Comparison of ENCODE assay signal across 14 cellular contexts in the genomic region with DNA sequence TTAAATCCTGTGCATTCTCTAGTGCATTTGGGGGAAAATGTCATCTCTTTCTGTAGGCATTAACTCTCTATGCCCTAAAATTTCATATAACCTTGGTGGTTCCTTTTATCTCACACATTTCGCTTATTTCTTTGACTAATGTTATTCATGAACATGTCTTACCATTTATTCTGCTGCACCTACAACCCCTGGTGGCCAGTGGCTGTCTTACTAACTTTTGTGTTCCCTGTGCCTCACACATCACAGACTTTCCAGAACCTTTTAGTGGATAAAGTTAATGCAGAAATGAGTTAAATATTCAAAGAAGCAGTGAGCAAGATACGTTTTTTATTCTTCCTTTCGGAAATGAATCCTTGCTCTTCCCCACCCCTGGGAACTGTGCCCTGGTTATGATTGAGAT.
A peak's percentile ranks its signal among the peaks of the same experiment; 100 is the strongest.
DNase-seq lines count a peak whose midpoint lies in the region; ATAC-seq, FAIRE-seq and TF ChIP-seq lines count a peak whose summit lies in the region.
"Had no signal": no experiment of that assay in that cellular context is flagged by ENCODE, and none has a peak within 500 bp of the region (broad histone marks: within the 10 kb centered on the region; RNA-seq: fewer than 3 reads in every experiment).

No MANE protein-coding gene starts in this region.

- H2AFZ ChIP-seq in astrocyte (ENCODE audit: low read depth, low read length) = no peak overlapping the region

- peaks cover 2% of the 10 kb centered on the region for H3K79me2 ChIP-seq in astrocyte (ENCODE audit: insufficient read depth, low read length)

- intact Hi-C loops in Caco-2 (cut with micrococcal nuclease; ENCODE audit: unreplicated experiment) = loop anchor here (1.0 to 2.0 kb wide), 2 partner anchors 96 to 108 kb away; no protein-coding TSS in a partner anchor

- H3K27ac ChIP-seq in astrocyte (ENCODE audit: low read depth, low read length) = no peak overlapping the region
- H3K27ac ChIP-seq: C4-2B, dorsolateral prefrontal cortex, sigmoid colon had no signal

- H3K4me3 ChIP-seq in Caco-2 (ENCODE audit: low read depth, low read length) (no peak overlapping the region), astrocyte (ENCODE audit: insufficient read depth, low read depth, low read length) (no peak overlapping the region)
- H3K4me3 ChIP-seq: dorsolateral prefrontal cortex, sigmoid colon had no signal

- H3K4me1 ChIP-seq in Caco-2 (no peaks in the 10 kb centered on the region; the same call in 1 of the 2 replicates), astrocyte (ENCODE audit: insufficient read depth, low read length) (no peaks in the 10 kb centered on the region)

- peak in 1 of 2 experiments; percentile 8 for DNase-seq in Caco-2
- DNase-seq in HTR-8/SVneo (ENCODE audit: insufficient read length, low spot score) = no peak
- DNase-seq in astrocyte (ENCODE audit: low read depth) = no peak
- peak; percentile 32 to 51 for DNase-seq in lung microvascular endothelial cell (ENCODE audit: low read depth in 2 of 2)
- DNase-seq in GDM1 (lab: John Stamatoyannopoulos, UW) = no peak
- no peak for DNase-seq in activated naive CD4-positive, alpha-beta T cell treated with Interleukin-2 at 50 U/mL for 16 hours
- no peak for DNase-seq in stimulated activated naive CD8-positive, alpha-beta T cell treated with anti-CD3 and anti-CD28 coated beads, Interleukin-15, amount 100 ng/mL, for 72 hours
- no peak for DNase-seq in activated CD4-positive, alpha-beta T cell treated with anti-CD3 and anti-CD28 coated beads for 4 hours
- DNase-seq: amygdala, dorsolateral prefrontal cortex, NCI-H1092 treated with DMSO at 0.1 percent for 48 hours, NCI-H345, sigmoid colon had no signal

- BruUV-seq in Caco-2 (replicated peaks; lab: Mats Ljungman, UMichigan) = no TSS peak

- H3K27me3 ChIP-seq in Caco-2 (replicated peaks; ENCODE audit: control insufficient read depth, insufficient read depth, low read length) (no peaks in the 10 kb centered on the region; the same call in 1 of the 2 replicates), astrocyte (ENCODE audit: insufficient read depth, low read length) (no peaks in the 10 kb centered on the region)
- H3K27me3 ChIP-seq: dorsolateral prefrontal cortex, sigmoid colon had no signal

- H3K36me3 Mint-ChIP-seq in Caco-2 (ENCODE audit: insufficient read depth, unreplicated experiment) (no peaks in the 10 kb centered on the region), astrocyte (ENCODE audit: low read depth, unreplicated experiment) (no peaks in the 10 kb centered on the region)

- no peak overlapping the region for H3K9ac ChIP-seq in astrocyte (ENCODE audit: low read length)

- H4K20me1 ChIP-seq in astrocyte (ENCODE audit: insufficient read depth, low read length) = peaks cover 3% of the 10 kb centered on the region

- H3K36me3 ChIP-seq in Caco-2 (ENCODE audit: control insufficient read depth, insufficient read depth, low read length) = no peaks in the 10 kb centered on the region
- no peaks in the 10 kb centered on the region for H3K36me3 ChIP-seq in astrocyte (ENCODE audit: insufficient read depth, low read length)
- H3K36me3 ChIP-seq: sigmoid colon had no signal

- POLR2A ChIA-PET in Caco-2 (lab: Charles Lee) = no interaction called here

- ATAC-seq in stimulated activated naive CD8-positive, alpha-beta T cell treated with anti-CD3 and anti-CD28 coated beads, Interleukin-15, amount 100 ng/mL, for 72 hours = no peak

- TF ChIP-seq CTCF in Caco-2 (IDR thresholded peaks at IDR 0.05; ENCODE audit: insufficient read depth in 1 of 2, low read depth in 1 of 2, low read length in 1 of 2, severe bottlenecking in 1 of 2, unreplicated experiment in 1 of 2) (peak; percentile 40 to 41), astrocyte (IDR thresholded peaks at IDR 0.05; ENCODE audit: insufficient read depth, low read depth, low read length) (peak; percentile 36)

- no peaks in the 10 kb centered on the region for H3K9me3 ChIP-seq in Caco-2
- H3K9me3 ChIP-seq in astrocyte (ENCODE audit: insufficient read depth, low read depth, low read length) = no peaks in the 10 kb centered on the region
- H3K9me3 ChIP-seq: sigmoid colon had no signal

- H3K27me3 Mint-ChIP-seq in Caco-2 (ENCODE audit: insufficient read depth, unreplicated experiment) (peaks cover 20% of the 10 kb centered on the region), astrocyte (ENCODE audit: low read depth, unreplicated experiment) (peaks cover 2% of the 10 kb centered on the region)
- H3K27me3 Mint-ChIP-seq in stimulated activated naive CD8-positive, alpha-beta T cell treated with anti-CD3 and anti-CD28 coated beads, Interleukin-15, amount 100 ng/mL, for 72 hours = peaks cover 52% of the 10 kb centered on the region

- H3K4me1 Mint-ChIP-seq in Caco-2 (ENCODE audit: low read depth, unreplicated experiment) (no peaks in the 10 kb centered on the region), astrocyte (ENCODE audit: low read depth, unreplicated experiment) (peaks cover 2% of the 10 kb centered on the region)
- no peaks in the 10 kb centered on the region for H3K4me1 Mint-ChIP-seq in stimulated activated naive CD8-positive, alpha-beta T cell treated with anti-CD3 and anti-CD28 coated beads, Interleukin-15, amount 100 ng/mL, for 72 hours

- no peak overlapping the region for H3K27ac Mint-ChIP-seq in Caco-2 (ENCODE audit: unreplicated experiment)
- H3K27ac Mint-ChIP-seq in astrocyte (ENCODE audit: unreplicated experiment) = no peak overlapping the region
- no peak overlapping the region for H3K27ac Mint-ChIP-seq in stimulated activated naive CD8-positive, alpha-beta T cell treated with anti-CD3 and anti-CD28 coated beads, Interleukin-15, amount 100 ng/mL, for 72 hours

- H3K9me3 Mint-ChIP-seq in Caco-2 (ENCODE audit: unreplicated experiment) (no peaks in the 10 kb centered on the region), astrocyte (ENCODE audit: unreplicated experiment) (peaks cover 3% of the 10 kb centered on the region)
- H3K9me3 Mint-ChIP-seq in stimulated activated naive CD8-positive, alpha-beta T cell treated with anti-CD3 and anti-CD28 coated beads, Interleukin-15, amount 100 ng/mL, for 72 hours = no peaks in the 10 kb centered on the region

- H3K4me2 ChIP-seq in astrocyte (ENCODE audit: low read length) = no peak overlapping the region

- H3K4me3 Mint-ChIP-seq in Caco-2 (ENCODE audit: unreplicated experiment) (no peak overlapping the region), astrocyte (ENCODE audit: unreplicated experiment) (no peak overlapping the region)
- H3K4me3 Mint-ChIP-seq in stimulated activated naive CD8-positive, alpha-beta T cell treated with anti-CD3 and anti-CD28 coated beads, Interleukin-15, amount 100 ng/mL, for 72 hours = no peak overlapping the region

- CTCF ChIA-PET in Caco-2 (lab: Charles Lee) = interaction anchor here (1.3 kb wide), 1 partner anchor 99 kb away, joined by 3 read pairs; no protein-coding TSS in a partner anchor

- FAIRE-seq in HTR-8/SVneo (lab: Jason Lieb, UNC) (peak; percentile 16), astrocyte (lab: Jason Lieb, UNC) (peak; percentile 23)

Comparison
In these comparisons a context has a peak if more than half of its experiments do, and no peak if none do; other contexts are left out.
1. DNase-seq: peak in lung microvascular endothelial cell (2 of 2); none in HTR-8/SVneo (single experiment), astrocyte (single experiment), GDM1 (single experiment), activated naive CD4-positive, alpha-beta T cell treated with Interleukin-2 at 50 U/mL for 16 hours (single experiment), stimulated activated naive CD8-positive, alpha-beta T cell treated with anti-CD3 and anti-CD28 coated beads, Interleukin-15, amount 100 ng/mL, for 72 hours (0 of 2) and activated CD4-positive, alpha-beta T cell treated with anti-CD3 and anti-CD28 coated beads for 4 hours (0 of 2).